In the genomic region with DNA sequence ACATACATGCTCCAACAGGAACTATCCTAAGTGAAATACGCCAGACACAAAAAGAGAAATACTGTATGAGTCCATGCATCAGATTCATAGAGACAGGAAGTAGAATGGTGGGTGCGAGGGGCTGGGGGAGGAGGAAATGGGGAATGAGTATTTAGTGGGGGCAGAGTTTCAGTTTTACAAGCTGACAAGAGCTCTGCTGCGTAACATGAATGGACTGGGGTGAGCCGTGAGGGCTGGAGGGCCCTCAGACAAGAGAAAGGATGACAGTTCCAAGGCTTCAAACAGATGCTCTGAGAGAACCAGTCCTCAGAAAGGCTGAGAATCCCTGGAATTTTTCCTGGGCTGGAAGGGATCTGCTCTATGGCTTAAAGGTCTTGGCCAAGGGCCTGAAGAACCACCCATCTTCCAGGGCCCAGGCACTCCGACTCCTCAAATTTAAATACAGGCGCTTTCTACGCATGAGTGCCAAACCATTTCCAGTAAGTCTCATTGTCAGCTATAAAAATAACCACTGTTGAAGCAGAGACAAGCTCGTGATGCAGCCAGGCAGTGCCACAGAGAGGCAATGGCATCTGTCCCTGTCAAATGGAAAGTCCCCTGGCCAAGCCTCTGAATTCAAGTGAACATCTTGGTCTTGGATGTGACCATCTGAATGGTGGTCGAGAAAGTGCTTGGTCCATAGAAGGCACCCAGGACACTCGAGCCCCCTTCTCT, we compare ENCODE assay signal across 8 cellular contexts. TPM values are rescaled to one million over a fixed set of nuclear protein-coding genes. Genes with fewer than 3 reads are reported as not detected.
DNase-seq lines count a peak whose midpoint lies in the region; ATAC-seq, FAIRE-seq and TF ChIP-seq lines count a peak whose summit lies in the region.

No MANE protein-coding gene starts in this region.

- DNase-seq in SJCRH30 (peak; percentile 51 to 54), renal cortical epithelial cell (ENCODE audit: low read depth) (peak; percentile 36), NCI-H1436 (lab: John Stamatoyannopoulos, UW) (no peak), frontal cortex (ENCODE audit: low spot score in 2 of 2) (no peak), middle frontal gyrus (ENCODE audit: extremely low spot score, low spot score) (no peak)

- no peak overlapping the region for H3K4me3 ChIP-seq in SJCRH30

- no peak overlapping the region for H3K27ac ChIP-seq in SJCRH30

- no peaks in the 10 kb centered on the region for H3K36me3 ChIP-seq in SJCRH30

- no peaks in the 10 kb centered on the region for H3K27me3 ChIP-seq in SJCRH30

- TF ChIP-seq POLR2A in GM18505 (IDR thresholded peaks at IDR 0.05; ENCODE audit: borderline replicate concordance, extremely low read depth, insufficient read depth, insufficient read length) = peak; percentile 43

- peaks cover 22% of the 10 kb centered on the region for H3K4me1 ChIP-seq in SJCRH30

- peak; percentile 52 for ATAC-seq in GM18505 (IDR thresholded peaks at IDR 0.05; ENCODE audit: unreplicated experiment)
- peak; percentile 58 for ATAC-seq in HG02642 (IDR thresholded peaks at IDR 0.05; ENCODE audit: poor library complexity, unreplicated experiment)
- ATAC-seq in esophagus mucosa = peak; percentile 11

- no peak for FAIRE-seq in frontal cortex (lab: Jason Lieb, UNC)

- no peaks in the 10 kb centered on the region for H3K9me3 ChIP-seq in SJCRH30 (replicated peaks)

RNA-seq across cellular contexts. Expression of a gene that starts 17.5 kb away (rescaled TPM):
- total RNA-seq in SJCRH30 (2014; rRNA removed; shearing (Covaris generic)) = 2.3 and 4.1 TPM in 2 replicates
- total RNA-seq in esophagus mucosa = 5.2 TPM
- 0.17 and 0.45 TPM in 2 replicates for total RNA-seq in renal cortical epithelial cell
- 2.4 TPM for total RNA-seq in frontal cortex

Comparison
In these comparisons a context has a peak if more than half of its experiments do, and no peak if none do; other contexts are left out.
1. DNase-seq: peak in SJCRH30 (2 of 2) and renal cortical epithelial cell (single experiment); none in NCI-H1436 (single experiment), frontal cortex (0 of 2) and middle frontal gyrus (single experiment).
2. Peak in every context shown above with its lines, with median percentiles within 50 percentile points of each other: ATAC-seq.